ENCODE assay signal across 8 cellular contexts in genomic region chr2:45729753-45730512, GRCh38.
DNase-seq lines count a peak whose midpoint lies in the region; ATAC-seq and TF ChIP-seq lines count a peak whose summit lies in the region.

No MANE protein-coding gene starts in this region.

- WGBS in ovary, 3 donors, result 95 to 96% (median 95%) methylated on average over 8 of the region's 8 CpGs

- DNase-seq in cardiac muscle cell (ENCODE audit: low read depth in 1 of 2, low spot score in 1 of 2), result no peak
- DNase-seq in left ventricle myocardium superior, result no peak
- DNase-seq in OCI-LY7 (ENCODE audit: low spot score), result peak; percentile 85
- peak; percentile 7 for DNase-seq in iPS DF 4.7 (ENCODE audit: extremely low read depth, low spot score)
- DNase-seq in T-helper 9 cell, result no peak
- no peak for DNase-seq in activated naive CD4-positive, alpha-beta T cell treated with anti-CD3 and anti-CD28 coated beads, Interleukin-2, amount 50 U/mL, for 16 hours
- DNase-seq in ovary, result no peak

- BruUV-seq in OCI-LY7 (replicated peaks; lab: Mats Ljungman, UMichigan), result no TSS peak

- CTCF ChIA-PET in OCI-LY7 (lab: Charles Lee; ENCODE audit: unreplicated experiment), result interaction anchor here (1.3 to 2.7 kb wide), 2 partner anchors 11 to 80 kb away, joined by 3 to 17 read pairs; no protein-coding TSS in a partner anchor

- H3K27ac ChIP-seq in cardiac muscle cell (no peak overlapping the region), OCI-LY7 (ENCODE audit: low read depth, low read length, poor library complexity, severe bottlenecking) (peak overlapping the region; percentile 92), ovary (no peak overlapping the region)

- ATAC-seq in left ventricle myocardium superior (no peak), HG02943 (IDR thresholded peaks at IDR 0.05; ENCODE audit: low read depth, unreplicated experiment) (peak; percentile 39)

- no peak for TF ChIP-seq POLR2A in ovary (IDR thresholded peaks at IDR 0.05)

- intact Hi-C loops in left ventricle myocardium superior (cut with micrococcal nuclease) (no loop called here), OCI-LY7 (cut with micrococcal nuclease; ENCODE audit: unreplicated experiment) (loop anchor here (2.0 to 10.0 kb wide), 5 partner anchors 39 to 845 kb away; no protein-coding TSS in a partner anchor), ovary (cut with DNase I) (no loop called here)

- H3K36me3 ChIP-seq in cardiac muscle cell, result no peaks in the 10 kb centered on the region
- no peaks in the 10 kb centered on the region for H3K36me3 ChIP-seq in OCI-LY7 (ENCODE audit: insufficient read depth, low read length)
- H3K36me3 ChIP-seq in ovary, result no peaks in the 10 kb centered on the region

- TF ChIP-seq CTCF in cardiac muscle cell (IDR thresholded peaks at IDR 0.05; ENCODE audit: low read depth, low read length), result peak; percentile 19
- peak; percentile 73 for TF ChIP-seq CTCF in OCI-LY7 (conservative IDR thresholded peaks at IDR 0.05; ENCODE audit: low read length)
- no peak for TF ChIP-seq CTCF in ovary (IDR thresholded peaks at IDR 0.05)

- POLR2A ChIA-PET in OCI-LY7 (lab: Charles Lee), result interaction anchor here (0.7 to 6.4 kb wide), 14 partner anchors 9 to 1540 kb away, joined by 3 to 34 read pairs (median 4); no protein-coding TSS in a partner anchor

- peak overlapping the region; percentile 53; the same call in 1 of the 2 replicates for H2AFZ ChIP-seq in OCI-LY7 (ENCODE audit: low read length)

- H3K9me3 ChIP-seq in cardiac muscle cell (ENCODE audit: low read depth), result no peaks in the 10 kb centered on the region
- H3K9me3 ChIP-seq in OCI-LY7 (ENCODE audit: low read length), result peaks cover 6% of the 10 kb centered on the region; the same call in 1 of the 2 replicates
- no peaks in the 10 kb centered on the region for H3K9me3 ChIP-seq in ovary

- no peak overlapping the region for H3K4me3 ChIP-seq in cardiac muscle cell
- peak overlapping the region; percentile 27 for H3K4me3 ChIP-seq in OCI-LY7 (ENCODE audit: low read depth, low read length, poor library complexity, severe bottlenecking)
- no peak overlapping the region for H3K4me3 ChIP-seq in ovary

- H3K4me2 ChIP-seq in OCI-LY7 (ENCODE audit: low read length), result peak overlapping the region; percentile 63

- no peaks in the 10 kb centered on the region for H4K20me1 ChIP-seq in OCI-LY7 (ENCODE audit: insufficient read depth, low read length)

- peaks cover 10% of the 10 kb centered on the region for H3K4me1 ChIP-seq in cardiac muscle cell (ENCODE audit: low read depth)
- H3K4me1 ChIP-seq in OCI-LY7 (ENCODE audit: insufficient read depth, low read length, poor library complexity, severe bottlenecking), result peaks cover 68% of the 10 kb centered on the region
- no peaks in the 10 kb centered on the region for H3K4me1 ChIP-seq in ovary (ENCODE audit: insufficient read depth)

- no peaks in the 10 kb centered on the region for H3K9me2 ChIP-seq in OCI-LY7 (ENCODE audit: insufficient read depth, low read length)

- no peak for TF ChIP-seq EP300 in ovary (IDR thresholded peaks at IDR 0.05)

- H3K27me3 ChIP-seq in cardiac muscle cell (no peaks in the 10 kb centered on the region), ovary (no peaks in the 10 kb centered on the region)

- no peaks in the 10 kb centered on the region for H3K79me2 ChIP-seq in OCI-LY7 (ENCODE audit: insufficient read depth, low read depth, low read length)

Comparison
In these comparisons a context has a peak if more than half of its experiments do, and no peak if none do; other contexts are left out.
1. DNase-seq: peak in OCI-LY7 (single experiment) and iPS DF 4.7 (single experiment); none in cardiac muscle cell (0 of 2), left ventricle myocardium superior (single experiment), T-helper 9 cell (single experiment), activated naive CD4-positive, alpha-beta T cell treated with anti-CD3 and anti-CD28 coated beads, Interleukin-2, amount 50 U/mL, for 16 hours (single experiment) and ovary (0 of 5).
2. CTCF ChIP-seq: peak in cardiac muscle cell (single experiment) and OCI-LY7 (single experiment); none in ovary (0 of 3).